ENCODE assay signal across 1 cellular context in the genomic region with DNA sequence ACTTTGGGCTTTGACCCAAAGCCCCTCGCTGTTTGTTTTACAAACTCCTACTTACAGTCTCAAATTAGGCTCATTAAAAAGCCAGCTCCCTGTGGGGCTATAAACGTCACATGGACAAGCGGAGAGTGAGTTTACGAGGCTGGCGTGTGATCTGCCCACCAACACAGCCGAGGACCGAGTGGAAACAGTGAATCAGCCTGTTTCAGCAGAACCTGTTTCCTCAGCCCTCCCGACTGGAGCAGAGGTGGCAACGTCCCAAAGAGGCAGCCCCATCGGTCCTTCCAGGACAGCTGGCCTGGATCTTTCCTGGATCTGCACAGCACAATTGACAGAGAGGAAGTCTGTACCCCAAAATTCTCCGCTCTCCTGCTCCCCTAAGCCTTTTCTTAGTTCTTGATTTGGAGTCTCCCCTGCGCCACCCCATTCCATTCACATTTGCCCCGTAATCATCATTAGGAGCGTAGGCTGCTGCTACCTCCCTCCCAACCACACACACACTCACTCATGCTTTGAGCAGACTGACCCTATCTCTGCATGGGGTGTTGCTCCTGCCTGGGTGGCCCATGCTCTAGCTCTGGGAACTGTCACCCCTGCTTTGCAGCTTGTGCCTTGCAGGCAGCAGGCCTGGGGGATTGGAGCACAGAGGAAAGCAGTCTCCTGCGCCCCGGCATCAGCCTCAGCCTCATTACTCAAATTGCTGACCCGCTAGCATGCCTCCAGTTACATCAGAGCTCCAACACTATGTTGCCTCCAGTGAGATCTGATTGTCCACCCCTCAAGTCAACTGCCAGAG.
TF ChIP-seq lines count a peak whose summit lies in the region.

No MANE protein-coding gene starts in this region.

TF ChIP-seq in HEK293, 187 proteins besides CTCF, POLR2A, EP300 and RAD21 (continued from another document and continues in another):
- TF ChIP-seq ZNF174 (tag by site-specific recombination; IDR thresholded peaks at IDR 0.05) (no peak), ZNF623 (tag by site-specific recombination; IDR thresholded peaks at IDR 0.05) (no peak), MZF1 (tag by site-specific recombination; IDR thresholded peaks at IDR 0.05; ENCODE audit: borderline replicate concordance) (no peak), ZNF510 (tag by site-specific recombination; IDR thresholded peaks at IDR 0.05; ENCODE audit: insufficient replicate concordance) (no peak), ZNF146 (tag by site-specific recombination; IDR thresholded peaks at IDR 0.05) (peak; percentile 35; the same call in 1 of the 2 replicates), GLIS2 (tag by site-specific recombination; IDR thresholded peaks at IDR 0.05) (peak; percentile 53), ZSCAN30 (tag by site-specific recombination; IDR thresholded peaks at IDR 0.05) (peak; percentile 87; the same call in 1 of the 2 replicates), ZNF571 (tag by site-specific recombination; IDR thresholded peaks at IDR 0.05) (no peak), GLI4 (tag by site-specific recombination; IDR thresholded peaks at IDR 0.05) (no peak), ZNF394 (tag by site-specific recombination; IDR thresholded peaks at IDR 0.05; ENCODE audit: borderline replicate concordance) (peak; percentile 58; the same call in 1 of the 2 replicates), ZNF660 (tag by site-specific recombination; IDR thresholded peaks at IDR 0.05) (peak; percentile 92), KLF8 (tag by site-specific recombination; IDR thresholded peaks at IDR 0.05) (peak; percentile 47; the same call in 1 of the 2 replicates), ZNF677 (tag by site-specific recombination; IDR thresholded peaks at IDR 0.05) (no peak), ZNF391 (tag by site-specific recombination; IDR thresholded peaks at IDR 0.05; ENCODE audit: borderline replicate concordance, low read depth) (peak; percentile 85; the same call in 1 of the 2 replicates), ZFP3 (tag by site-specific recombination; IDR thresholded peaks at IDR 0.05; ENCODE audit: low read depth) (peak; percentile 49; the same call in 1 of the 2 replicates), ZNF610 (tag by site-specific recombination; IDR thresholded peaks at IDR 0.05; ENCODE audit: borderline replicate concordance) (0 out of 2 replicates have a peak, but pooled peaks have one; percentile 27)
- TF ChIP-seq, protein P1, sequence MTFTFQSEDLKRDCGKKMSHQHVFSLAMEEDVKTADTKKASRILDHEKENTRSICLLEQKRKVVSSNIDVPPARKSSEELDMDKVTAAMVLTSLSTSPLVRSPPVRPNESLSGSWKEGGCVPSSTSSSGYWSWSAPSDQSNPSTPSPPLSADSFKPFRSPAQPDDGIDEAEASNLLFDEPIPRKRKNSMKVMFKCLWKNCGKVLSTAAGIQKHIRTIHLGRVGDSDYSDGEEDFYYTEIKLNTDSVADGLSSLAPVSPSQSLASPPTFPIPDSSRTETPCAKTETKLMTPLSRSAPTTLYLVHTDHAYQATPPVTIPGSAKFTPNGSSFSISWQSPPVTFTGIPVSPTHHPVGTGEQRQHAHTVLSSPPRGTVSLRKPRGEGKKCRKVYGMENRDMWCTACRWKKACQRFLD (tag by site-specific recombination; IDR thresholded peaks at IDR 0.05): no peak
- TF ChIP-seq, protein P2, sequence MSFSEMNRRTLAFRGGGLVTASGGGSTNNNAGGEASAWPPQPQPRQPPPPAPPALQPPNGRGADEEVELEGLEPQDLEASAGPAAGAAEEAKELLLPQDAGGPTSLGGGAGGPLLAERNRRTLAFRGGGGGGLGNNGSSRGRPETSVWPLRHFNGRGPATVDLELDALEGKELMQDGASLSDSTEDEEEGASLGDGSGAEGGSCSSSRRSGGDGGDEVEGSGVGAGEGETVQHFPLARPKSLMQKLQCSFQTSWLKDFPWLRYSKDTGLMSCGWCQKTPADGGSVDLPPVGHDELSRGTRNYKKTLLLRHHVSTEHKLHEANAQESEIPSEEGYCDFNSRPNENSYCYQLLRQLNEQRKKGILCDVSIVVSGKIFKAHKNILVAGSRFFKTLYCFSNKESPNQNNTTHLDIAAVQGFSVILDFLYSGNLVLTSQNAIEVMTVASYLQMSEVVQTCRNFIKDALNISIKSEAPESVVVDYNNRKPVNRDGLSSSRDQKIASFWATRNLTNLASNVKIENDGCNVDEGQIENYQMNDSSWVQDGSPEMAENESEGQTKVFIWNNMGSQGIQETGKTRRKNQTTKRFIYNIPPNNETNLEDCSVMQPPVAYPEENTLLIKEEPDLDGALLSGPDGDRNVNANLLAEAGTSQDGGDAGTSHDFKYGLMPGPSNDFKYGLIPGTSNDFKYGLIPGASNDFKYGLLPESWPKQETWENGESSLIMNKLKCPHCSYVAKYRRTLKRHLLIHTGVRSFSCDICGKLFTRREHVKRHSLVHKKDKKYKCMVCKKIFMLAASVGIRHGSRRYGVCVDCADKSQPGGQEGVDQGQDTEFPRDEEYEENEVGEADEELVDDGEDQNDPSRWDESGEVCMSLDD (tag by site-specific recombination; IDR thresholded peaks at IDR 0.05): no peak; the same call in 1 of the 2 replicates
- TF ChIP-seq, protein P3, sequence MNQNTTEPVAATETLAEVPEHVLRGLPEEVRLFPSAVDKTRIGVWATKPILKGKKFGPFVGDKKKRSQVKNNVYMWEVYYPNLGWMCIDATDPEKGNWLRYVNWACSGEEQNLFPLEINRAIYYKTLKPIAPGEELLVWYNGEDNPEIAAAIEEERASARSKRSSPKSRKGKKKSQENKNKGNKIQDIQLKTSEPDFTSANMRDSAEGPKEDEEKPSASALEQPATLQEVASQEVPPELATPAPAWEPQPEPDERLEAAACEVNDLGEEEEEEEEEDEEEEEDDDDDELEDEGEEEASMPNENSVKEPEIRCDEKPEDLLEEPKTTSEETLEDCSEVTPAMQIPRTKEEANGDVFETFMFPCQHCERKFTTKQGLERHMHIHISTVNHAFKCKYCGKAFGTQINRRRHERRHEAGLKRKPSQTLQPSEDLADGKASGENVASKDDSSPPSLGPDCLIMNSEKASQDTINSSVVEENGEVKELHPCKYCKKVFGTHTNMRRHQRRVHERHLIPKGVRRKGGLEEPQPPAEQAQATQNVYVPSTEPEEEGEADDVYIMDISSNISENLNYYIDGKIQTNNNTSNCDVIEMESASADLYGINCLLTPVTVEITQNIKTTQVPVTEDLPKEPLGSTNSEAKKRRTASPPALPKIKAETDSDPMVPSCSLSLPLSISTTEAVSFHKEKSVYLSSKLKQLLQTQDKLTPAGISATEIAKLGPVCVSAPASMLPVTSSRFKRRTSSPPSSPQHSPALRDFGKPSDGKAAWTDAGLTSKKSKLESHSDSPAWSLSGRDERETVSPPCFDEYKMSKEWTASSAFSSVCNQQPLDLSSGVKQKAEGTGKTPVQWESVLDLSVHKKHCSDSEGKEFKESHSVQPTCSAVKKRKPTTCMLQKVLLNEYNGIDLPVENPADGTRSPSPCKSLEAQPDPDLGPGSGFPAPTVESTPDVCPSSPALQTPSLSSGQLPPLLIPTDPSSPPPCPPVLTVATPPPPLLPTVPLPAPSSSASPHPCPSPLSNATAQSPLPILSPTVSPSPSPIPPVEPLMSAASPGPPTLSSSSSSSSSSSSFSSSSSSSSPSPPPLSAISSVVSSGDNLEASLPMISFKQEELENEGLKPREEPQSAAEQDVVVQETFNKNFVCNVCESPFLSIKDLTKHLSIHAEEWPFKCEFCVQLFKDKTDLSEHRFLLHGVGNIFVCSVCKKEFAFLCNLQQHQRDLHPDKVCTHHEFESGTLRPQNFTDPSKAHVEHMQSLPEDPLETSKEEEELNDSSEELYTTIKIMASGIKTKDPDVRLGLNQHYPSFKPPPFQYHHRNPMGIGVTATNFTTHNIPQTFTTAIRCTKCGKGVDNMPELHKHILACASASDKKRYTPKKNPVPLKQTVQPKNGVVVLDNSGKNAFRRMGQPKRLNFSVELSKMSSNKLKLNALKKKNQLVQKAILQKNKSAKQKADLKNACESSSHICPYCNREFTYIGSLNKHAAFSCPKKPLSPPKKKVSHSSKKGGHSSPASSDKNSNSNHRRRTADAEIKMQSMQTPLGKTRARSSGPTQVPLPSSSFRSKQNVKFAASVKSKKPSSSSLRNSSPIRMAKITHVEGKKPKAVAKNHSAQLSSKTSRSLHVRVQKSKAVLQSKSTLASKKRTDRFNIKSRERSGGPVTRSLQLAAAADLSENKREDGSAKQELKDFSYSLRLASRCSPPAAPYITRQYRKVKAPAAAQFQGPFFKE (tag by site-specific recombination; IDR thresholded peaks at IDR 0.05; ENCODE audit: borderline replicate concordance): no peak
- TF ChIP-seq, protein P4, sequence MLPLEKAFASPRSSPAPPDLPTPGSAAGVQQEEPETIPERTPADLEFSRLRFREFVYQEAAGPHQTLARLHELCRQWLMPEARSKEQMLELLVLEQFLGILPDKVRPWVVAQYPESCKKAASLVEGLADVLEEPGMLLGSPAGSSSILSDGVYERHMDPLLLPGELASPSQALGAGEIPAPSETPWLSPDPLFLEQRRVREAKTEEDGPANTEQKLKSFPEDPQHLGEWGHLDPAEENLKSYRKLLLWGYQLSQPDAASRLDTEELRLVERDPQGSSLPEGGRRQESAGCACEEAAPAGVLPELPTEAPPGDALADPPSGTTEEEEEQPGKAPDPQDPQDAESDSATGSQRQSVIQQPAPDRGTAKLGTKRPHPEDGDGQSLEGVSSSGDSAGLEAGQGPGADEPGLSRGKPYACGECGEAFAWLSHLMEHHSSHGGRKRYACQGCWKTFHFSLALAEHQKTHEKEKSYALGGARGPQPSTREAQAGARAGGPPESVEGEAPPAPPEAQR (tag by site-specific recombination; IDR thresholded peaks at IDR 0.05): no peak
- TF ChIP-seq, protein P5, sequence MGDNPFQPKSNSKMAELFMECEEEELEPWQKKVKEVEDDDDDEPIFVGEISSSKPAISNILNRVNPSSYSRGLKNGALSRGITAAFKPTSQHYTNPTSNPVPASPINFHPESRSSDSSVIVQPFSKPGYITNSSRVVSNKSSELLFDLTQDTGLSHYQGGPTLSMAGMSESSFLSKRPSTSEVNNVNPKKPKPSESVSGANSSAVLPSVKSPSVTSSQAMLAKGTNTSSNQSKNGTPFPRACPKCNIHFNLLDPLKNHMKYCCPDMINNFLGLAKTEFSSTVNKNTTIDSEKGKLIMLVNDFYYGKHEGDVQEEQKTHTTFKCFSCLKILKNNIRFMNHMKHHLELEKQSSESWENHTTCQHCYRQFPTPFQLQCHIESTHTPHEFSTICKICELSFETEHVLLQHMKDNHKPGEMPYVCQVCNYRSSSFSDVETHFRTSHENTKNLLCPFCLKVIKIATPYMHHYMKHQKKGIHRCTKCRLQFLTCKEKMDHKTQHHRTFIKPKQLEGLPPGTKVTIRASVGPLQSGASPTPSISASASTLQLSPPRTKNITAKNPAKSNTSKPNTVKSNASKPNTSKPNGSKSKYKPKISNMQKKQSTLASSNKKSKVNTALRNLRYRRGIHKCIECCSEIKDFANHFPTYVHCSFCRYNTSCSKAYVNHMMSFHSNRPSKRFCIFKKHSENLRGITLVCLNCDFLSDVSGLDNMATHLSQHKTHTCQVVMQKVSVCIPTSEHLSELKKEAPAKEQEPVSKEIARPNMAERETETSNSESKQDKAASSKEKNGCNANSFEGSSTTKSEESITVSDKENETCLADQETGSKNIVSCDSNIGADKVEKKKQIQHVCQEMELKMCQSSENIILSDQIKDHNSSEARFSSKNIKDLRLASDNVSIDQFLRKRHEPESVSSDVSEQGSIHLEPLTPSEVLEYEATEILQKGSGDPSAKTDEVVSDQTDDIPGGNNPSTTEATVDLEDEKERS (tag by site-specific recombination; IDR thresholded peaks at IDR 0.05): no peak
- TF ChIP-seq, protein P6, sequence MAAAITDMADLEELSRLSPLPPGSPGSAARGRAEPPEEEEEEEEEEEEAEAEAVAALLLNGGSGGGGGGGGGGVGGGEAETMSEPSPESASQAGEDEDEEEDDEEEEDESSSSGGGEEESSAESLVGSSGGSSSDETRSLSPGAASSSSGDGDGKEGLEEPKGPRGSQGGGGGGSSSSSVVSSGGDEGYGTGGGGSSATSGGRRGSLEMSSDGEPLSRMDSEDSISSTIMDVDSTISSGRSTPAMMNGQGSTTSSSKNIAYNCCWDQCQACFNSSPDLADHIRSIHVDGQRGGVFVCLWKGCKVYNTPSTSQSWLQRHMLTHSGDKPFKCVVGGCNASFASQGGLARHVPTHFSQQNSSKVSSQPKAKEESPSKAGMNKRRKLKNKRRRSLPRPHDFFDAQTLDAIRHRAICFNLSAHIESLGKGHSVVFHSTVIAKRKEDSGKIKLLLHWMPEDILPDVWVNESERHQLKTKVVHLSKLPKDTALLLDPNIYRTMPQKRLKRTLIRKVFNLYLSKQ (tag by site-specific recombination; IDR thresholded peaks at IDR 0.05; ENCODE audit: borderline replicate concordance): no peak
- TF ChIP-seq, protein P7, sequence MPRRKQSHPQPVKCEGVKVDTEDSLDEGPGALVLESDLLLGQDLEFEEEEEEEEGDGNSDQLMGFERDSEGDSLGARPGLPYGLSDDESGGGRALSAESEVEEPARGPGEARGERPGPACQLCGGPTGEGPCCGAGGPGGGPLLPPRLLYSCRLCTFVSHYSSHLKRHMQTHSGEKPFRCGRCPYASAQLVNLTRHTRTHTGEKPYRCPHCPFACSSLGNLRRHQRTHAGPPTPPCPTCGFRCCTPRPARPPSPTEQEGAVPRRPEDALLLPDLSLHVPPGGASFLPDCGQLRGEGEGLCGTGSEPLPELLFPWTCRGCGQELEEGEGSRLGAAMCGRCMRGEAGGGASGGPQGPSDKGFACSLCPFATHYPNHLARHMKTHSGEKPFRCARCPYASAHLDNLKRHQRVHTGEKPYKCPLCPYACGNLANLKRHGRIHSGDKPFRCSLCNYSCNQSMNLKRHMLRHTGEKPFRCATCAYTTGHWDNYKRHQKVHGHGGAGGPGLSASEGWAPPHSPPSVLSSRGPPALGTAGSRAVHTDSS (tag by site-specific recombination; IDR thresholded peaks at IDR 0.05): no peak
- TF ChIP-seq, protein P8, sequence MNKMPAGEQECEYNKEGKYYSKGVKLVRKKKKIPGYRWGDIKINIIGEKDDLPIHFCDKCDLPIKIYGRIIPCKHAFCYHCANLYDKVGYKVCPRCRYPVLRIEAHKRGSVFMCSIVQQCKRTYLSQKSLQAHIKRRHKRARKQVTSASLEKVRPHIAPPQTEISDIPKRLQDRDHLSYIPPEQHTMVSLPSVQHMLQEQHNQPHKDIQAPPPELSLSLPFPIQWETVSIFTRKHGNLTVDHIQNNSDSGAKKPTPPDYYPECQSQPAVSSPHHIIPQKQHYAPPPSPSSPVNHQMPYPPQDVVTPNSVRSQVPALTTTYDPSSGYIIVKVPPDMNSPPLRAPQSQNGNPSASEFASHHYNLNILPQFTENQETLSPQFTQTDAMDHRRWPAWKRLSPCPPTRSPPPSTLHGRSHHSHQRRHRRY (tag by site-specific recombination; IDR thresholded peaks at IDR 0.05): no peak
- TF ChIP-seq, protein P9, sequence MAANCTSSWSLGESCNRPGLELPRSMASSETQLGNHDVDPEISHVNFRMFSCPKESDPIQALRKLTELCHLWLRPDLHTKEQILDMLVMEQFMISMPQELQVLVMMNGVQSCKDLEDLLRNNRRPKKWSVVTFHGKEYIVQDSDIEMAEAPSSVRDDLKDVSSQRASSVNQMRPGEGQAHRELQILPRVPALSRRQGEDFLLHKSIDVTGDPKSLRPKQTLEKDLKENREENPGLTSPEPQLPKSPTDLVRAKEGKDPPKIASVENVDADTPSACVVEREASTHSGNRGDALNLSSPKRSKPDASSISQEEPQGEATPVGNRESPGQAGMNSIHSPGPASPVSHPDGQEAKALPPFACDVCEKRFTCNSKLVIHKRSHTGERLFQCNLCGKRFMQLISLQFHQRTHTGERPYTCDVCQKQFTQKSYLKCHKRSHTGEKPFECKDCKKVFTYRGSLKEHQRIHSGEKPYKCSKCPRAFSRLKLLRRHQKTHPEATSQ (tag by site-specific recombination; IDR thresholded peaks at IDR 0.05): no peak
- TF ChIP-seq, protein P10, sequence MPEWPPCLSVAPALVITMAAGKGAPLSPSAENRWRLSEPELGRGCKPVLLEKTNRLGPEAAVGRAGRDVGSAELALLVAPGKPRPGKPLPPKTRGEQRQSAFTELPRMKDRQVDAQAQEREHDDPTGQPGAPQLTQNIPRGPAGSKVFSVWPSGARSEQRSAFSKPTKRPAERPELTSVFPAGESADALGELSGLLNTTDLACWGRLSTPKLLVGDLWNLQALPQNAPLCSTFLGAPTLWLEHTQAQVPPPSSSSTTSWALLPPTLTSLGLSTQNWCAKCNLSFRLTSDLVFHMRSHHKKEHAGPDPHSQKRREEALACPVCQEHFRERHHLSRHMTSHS (tag by site-specific recombination; IDR thresholded peaks at IDR 0.05): peak; percentile 84
